ENCODE assay signal across 8 cellular contexts in genomic region chr17:74737299-74738050, GRCh38. TPM values are rescaled to one million over a fixed set of nuclear protein-coding genes. Genes with fewer than 3 reads are reported as not detected.
DNase-seq lines count a peak whose midpoint lies in the region; ATAC-seq, FAIRE-seq and TF ChIP-seq lines count a peak whose summit lies in the region.

No MANE protein-coding gene starts in this region.

- H4K20me1 ChIP-seq in OCI-LY1 (ENCODE audit: insufficient read depth, low read length) (no peaks in the 10 kb centered on the region), K562 (replicated peaks; ENCODE audit: control insufficient read depth, insufficient read depth, low read length) (peaks cover 5% of the 10 kb centered on the region; the same call in 1 of the 2 replicates)

- no TSS peak for BruUV-seq in K562 (replicated peaks; lab: Mats Ljungman, UMichigan)

- no peaks in the 10 kb centered on the region for H3K79me2 ChIP-seq in OCI-LY1 (ENCODE audit: insufficient read depth, low read length)
- H3K79me2 ChIP-seq in K562 (ENCODE audit: control insufficient read depth, insufficient read depth, low read length) = no peaks in the 10 kb centered on the region

- H3K4me1 ChIP-seq in OCI-LY1 (ENCODE audit: insufficient read depth, low read length, severe bottlenecking) (peaks cover 33% of the 10 kb centered on the region), K562 (replicated peaks in 1 of 2; ENCODE audit: control insufficient read depth in 2 of 2, insufficient read depth in 2 of 2, low read length in 2 of 2) (peaks cover 0 to 20% of the 10 kb centered on the region in 2 experiments; a peak in 3 of 5 replicates), subcutaneous abdominal adipose tissue (ENCODE audit: control insufficient read depth in 5 of 5, insufficient read depth in 5 of 5, low read length in 5 of 5) (peaks cover 3 to 33% (median 31%) of the 10 kb centered on the region in 5 donors)

- peak overlapping the region; percentile 59 for H3K4me2 ChIP-seq in OCI-LY1 (ENCODE audit: low read length)
- no peak overlapping the region for H3K4me2 ChIP-seq in K562 (ENCODE audit: insufficient read depth, low read length)

- no peaks in the 10 kb centered on the region for H3K9me2 ChIP-seq in OCI-LY1 (ENCODE audit: low read depth, low read length)

- POLR2A ChIA-PET in K562 (lab: Yijun Ruan, JAX) = interaction anchor here (0.6 to 1.0 kb wide), 5 partner anchors 40 to 1452 kb away, joined by 3 to 4 read pairs (median 4); no protein-coding TSS in a partner anchor

- H3K27me3 ChIP-seq in OCI-LY1 (ENCODE audit: insufficient read depth, low read length) (no peaks in the 10 kb centered on the region; the same call in 1 of the 2 replicates), K562 (ENCODE audit: control insufficient read depth in 2 of 2, insufficient read depth in 2 of 2, low read length in 2 of 2) (peaks cover 34 to 75% of the 10 kb centered on the region in 2 experiments; a peak in 4 of 5 replicates), subcutaneous abdominal adipose tissue (ENCODE audit: control insufficient read depth in 5 of 5, insufficient read depth in 4 of 5, low read length in 5 of 5) (peaks cover 33 to 56% (median 45%) of the 10 kb centered on the region in 5 donors)

- H2AFZ ChIP-seq in OCI-LY1 (ENCODE audit: low read length) (no peak overlapping the region), K562 (ENCODE audit: low read depth, low read length) (no peak overlapping the region)

- in situ Hi-C loops in K562 (cut with MboI) = no loop called here

- H3K9me3 ChIP-seq in OCI-LY1 (ENCODE audit: low read length) (no peaks in the 10 kb centered on the region), K562 (replicated peaks; ENCODE audit: control insufficient read depth, insufficient read depth, low read depth, low read length) (no peaks in the 10 kb centered on the region), subcutaneous abdominal adipose tissue (ENCODE audit: control insufficient read depth in 5 of 5, low read length in 5 of 5) (no peaks in the 10 kb centered on the region)

- peak; percentile 12 to 51; a peak in 2 of 4 replicates for TF ChIP-seq RAD21 in K562 (CRISPR knock-in tag; conservative IDR thresholded peaks at IDR 0.05 in 1 of 2, IDR thresholded peaks at IDR 0.05 in 1 of 2)

- peak overlapping the region; percentile 42 for H3K4me3 ChIP-seq in OCI-LY1 (ENCODE audit: low read depth, low read length, poor library complexity, severe bottlenecking)
- no peak overlapping the region for H3K4me3 ChIP-seq in K562
- peak overlapping the region in 4 of 5 donors; percentile 22 to 59 (median 37) for H3K4me3 ChIP-seq in subcutaneous abdominal adipose tissue (ENCODE audit: low read depth in 1 of 5, low read length in 5 of 5)

- H3K9ac ChIP-seq in OCI-LY1 (ENCODE audit: low read length) (no peak overlapping the region), K562 (ENCODE audit: insufficient read depth in 1 of 2, low read depth in 2 of 2, low read length in 2 of 2) (no peak overlapping the region), subcutaneous abdominal adipose tissue (ENCODE audit: low read length in 5 of 5) (no peak overlapping the region)

- no peak overlapping the region for H3K27ac ChIP-seq in 22Rv1
- no peak overlapping the region for H3K27ac ChIP-seq in OCI-LY1 (ENCODE audit: low read depth, low read length, poor library complexity, severe bottlenecking)
- H3K27ac ChIP-seq in K562 (ENCODE audit: extremely low read depth, low read depth, low read length) = no peak overlapping the region
- H3K27ac ChIP-seq in subcutaneous abdominal adipose tissue (ENCODE audit: low read depth, low read length) = no peak overlapping the region

- no peak for FAIRE-seq in K562 (lab: Jason Lieb, UNC)

- ATAC-seq in K562 (peak; percentile 50; the same call in 2 of the 3 replicates), left colon (peak; percentile 19), HG03196 (IDR thresholded peaks at IDR 0.05; ENCODE audit: unreplicated experiment) (no peak)

- 17% methylated on average over 27 of the region's 38 CpGs for WGBS in K562 (ENCODE audit: insufficient coverage, low coverage, missing lambda C conversion rate)

- TF ChIP-seq CTCF in 22Rv1 (IDR thresholded peaks at IDR 0.05) (peak; percentile 19), GM12874 (IDR thresholded peaks at IDR 0.05; ENCODE audit: insufficient read depth, low read depth, low read length) (peak; percentile 66), OCI-LY1 (IDR thresholded peaks at IDR 0.05; ENCODE audit: low read length) (peak; percentile 37), K562 (IDR thresholded peaks at IDR 0.05 in 2 of 3, conservative IDR thresholded peaks at IDR 0.05 in 1 of 3; ENCODE audit: insufficient read depth in 2 of 3, low read depth in 1 of 3, low read length in 3 of 3) (peak; percentile 41 to 50 (median 48); a peak in 5 of 6 replicates)

- CTCF ChIA-PET in K562 (lab: Yijun Ruan, JAX; ENCODE audit: low intra/inter-chr PET ratio) = interaction anchor here (2.6 kb wide), 1 partner anchor 80 kb away, joined by 15 read pairs; no protein-coding TSS in a partner anchor

- intact Hi-C loops in K562 (cut with micrococcal nuclease) (loop anchor here (1.0 kb wide), 1 partner anchor 80 kb away; no protein-coding TSS in a partner anchor), left colon (cut with DNase I, micrococcal nuclease) (no loop called here)

- H3K9me1 ChIP-seq in K562 (ENCODE audit: control insufficient read depth, insufficient read depth, low read length) = no peaks in the 10 kb centered on the region

- DNase-seq in K562 (ENCODE audit: extremely low read depth in 1 of 4, low spot score in 3 of 4) (peak in 2 of 4 experiments; percentile 32), left colon (peak in 1 of 2 donors; percentile 64), kidney tubule cell (ENCODE audit: low spot score) (no peak)

- H3K36me3 ChIP-seq in OCI-LY1 (ENCODE audit: insufficient read depth, low read length) (no peaks in the 10 kb centered on the region), K562 (ENCODE audit: control insufficient read depth, insufficient read depth, low read length) (no peaks in the 10 kb centered on the region), subcutaneous abdominal adipose tissue (ENCODE audit: control insufficient read depth in 5 of 5, insufficient read depth in 5 of 5, low read length in 5 of 5) (no peaks in the 10 kb centered on the region)

- no peak for TF ChIP-seq POLR2A in K562 (conservative IDR thresholded peaks at IDR 0.05)

- no peaks in the 10 kb centered on the region for H3F3A ChIP-seq in OCI-LY1 (ENCODE audit: insufficient read depth, low read length)

- no peak for TF ChIP-seq EP300 in K562 (IDR thresholded peaks at IDR 0.05; ENCODE audit: low read length)

RNA-seq across cellular contexts. Expression of gene RAB37, which starts 0.4 kb away (rescaled TPM):
- total RNA-seq in K562 (2011; cell fraction: chromatin; rRNA removed; ENCODE audit: low replicate concordance) = not detected in 2 replicates
- not detected in 2 replicates for total RNA-seq in K562 (2011; cell fraction: nucleolus; rRNA removed)
- total RNA-seq in K562 (2011; cell fraction: nucleoplasm; rRNA removed) = not detected in 2 replicates
- total RNA-seq in K562 (2014; rRNA removed) = not detected in 2 replicates
- total RNA-seq in K562 (2014; rRNA removed; fragmentation: Illumina TruSeq; extraction: Trizol) = not detected in 2 replicates
- total RNA-seq in K562 (2015; rRNA removed; fragmentation: Illumina TruSeq; extraction: Trizol) = 0.11 and 0.23 TPM in 2 replicates
- 0.27 TPM in 1 of 2 replicates, not detected in the other for total RNA-seq in K562 (2021)
- 0.03 and 0.21 TPM in 2 replicates for polyA plus RNA-seq in K562 (2011; rRNA removed)
- 0.22 TPM in 1 of 2 replicates, not detected in the other for polyA plus RNA-seq in K562 (2011; cell fraction: cytosol; rRNA removed)
- 0.07 and 0.18 TPM in 2 replicates for polyA plus RNA-seq in K562 (2011; cell fraction: nucleus; rRNA removed)
- 0.19 and 0.22 TPM in 2 replicates for polyA plus RNA-seq in K562 (2012)
- polyA plus RNA-seq in K562 (2014; fragmentation: Illumina TruSeq; extraction: Trizol) = 0.04 and 0.12 TPM in 2 replicates
- polyA plus RNA-seq in K562 (2014; fragmentation: Nextera tagmentation; extraction: Ambion mirVana) = under 1 TPM in 1 of 2 experiments, not detected in 1; 0.03 TPM
- polyA plus RNA-seq in K562 (2014; rRNA removed) = not detected in 2 replicates
- polyA minus RNA-seq in K562 (2011; rRNA and poly(A)+ RNA removed) = 0.11 TPM in 1 of 2 replicates, not detected in the other
- polyA minus RNA-seq in K562 (2011; cell fraction: cytosol; rRNA and poly(A)+ RNA removed) = not detected in 2 replicates
- polyA minus RNA-seq in K562 (2011; cell fraction: nucleus; rRNA and poly(A)+ RNA removed) = not detected in 2 replicates
- total RNA-seq in left colon = 10 to 100 TPM in 1 of 2 donors, 1 to 10 TPM in 1; 7.6 to 14.2 TPM

RNA-seq across cellular contexts. Expression of gene NHERF1, which starts 11.0 kb away (rescaled TPM):
- 18.4 and 49.5 TPM in 2 replicates for total RNA-seq in K562 (2011; cell fraction: chromatin; rRNA removed; ENCODE audit: low replicate concordance)
- total RNA-seq in K562 (2011; cell fraction: nucleolus; rRNA removed) = 26.0 and 28.6 TPM in 2 replicates
- 29.0 and 37.5 TPM in 2 replicates for total RNA-seq in K562 (2011; cell fraction: nucleoplasm; rRNA removed)
- total RNA-seq in K562 (2014; rRNA removed) = 35.5 and 51.8 TPM in 2 replicates
- 23.8 and 30.5 TPM in 2 replicates for total RNA-seq in K562 (2014; rRNA removed; fragmentation: Illumina TruSeq; extraction: Trizol)
- total RNA-seq in K562 (2015; rRNA removed; fragmentation: Illumina TruSeq; extraction: Trizol) = 38.9 and 40.2 TPM in 2 replicates
- 79.9 and 88.0 TPM in 2 replicates for total RNA-seq in K562 (2021)
- 36.9 and 45.6 TPM in 2 replicates for polyA plus RNA-seq in K562 (2011; rRNA removed)
- 59.4 and 62.4 TPM in 2 replicates for polyA plus RNA-seq in K562 (2011; cell fraction: cytosol; rRNA removed)
- polyA plus RNA-seq in K562 (2011; cell fraction: nucleus; rRNA removed) = 36.7 and 44.4 TPM in 2 replicates
- 42.9 and 66.5 TPM in 2 replicates for polyA plus RNA-seq in K562 (2012)
- polyA plus RNA-seq in K562 (2014; fragmentation: Illumina TruSeq; extraction: Trizol) = 64.8 and 78.7 TPM in 2 replicates
- 10 to 100 TPM; 11.4 to 20.6 TPM for polyA plus RNA-seq in K562 (2014; fragmentation: Nextera tagmentation; extraction: Ambion mirVana)
- 44.9 and 50.1 TPM in 2 replicates for polyA plus RNA-seq in K562 (2014; rRNA removed)
- polyA minus RNA-seq in K562 (2011; rRNA and poly(A)+ RNA removed) = 29.5 and 44.1 TPM in 2 replicates
- 35.7 and 39.5 TPM in 2 replicates for polyA minus RNA-seq in K562 (2011; cell fraction: cytosol; rRNA and poly(A)+ RNA removed)
- polyA minus RNA-seq in K562 (2011; cell fraction: nucleus; rRNA and poly(A)+ RNA removed) = 8.5 and 9.6 TPM in 2 replicates
- total RNA-seq in left colon = 100 to 1,000 TPM; 186 to 256 TPM

RNA-seq across cellular contexts. Expression of gene CD300LF, which starts 24.8 kb away (rescaled TPM):
- total RNA-seq in K562 (2011; cell fraction: chromatin; rRNA removed; ENCODE audit: low replicate concordance) = not detected in 2 replicates
- not detected in 2 replicates for total RNA-seq in K562 (2011; cell fraction: nucleolus; rRNA removed)
- total RNA-seq in K562 (2011; cell fraction: nucleoplasm; rRNA removed) = not detected in 2 replicates
- total RNA-seq in K562 (2014; rRNA removed) (not detected in 2 replicates), K562 (2014; rRNA removed; fragmentation: Illumina TruSeq; extraction: Trizol) (not detected in 2 replicates), K562 (2015; rRNA removed; fragmentation: Illumina TruSeq; extraction: Trizol) (not detected in 2 replicates), K562 (2021) (not detected in 2 replicates), left colon (1 to 10 TPM in 1 of 2 donors, under 1 TPM in 1; 0.82 to 2.0 TPM)
- polyA plus RNA-seq in K562 (2011; rRNA removed) (not detected in 2 replicates), K562 (2014; fragmentation: Illumina TruSeq; extraction: Trizol) (not detected in 2 replicates), K562 (2014; fragmentation: Nextera tagmentation; extraction: Ambion mirVana) (not detected), K562 (2014; rRNA removed) (not detected in 2 replicates)
- polyA plus RNA-seq in K562 (2011; cell fraction: cytosol; rRNA removed) = not detected in 2 replicates
- polyA plus RNA-seq in K562 (2011; cell fraction: nucleus; rRNA removed) = not detected in 2 replicates
- polyA plus RNA-seq in K562 (2012) = not detected in 2 replicates
- not detected in 2 replicates for polyA minus RNA-seq in K562 (2011; rRNA and poly(A)+ RNA removed)
- not detected in 2 replicates for polyA minus RNA-seq in K562 (2011; cell fraction: cytosol; rRNA and poly(A)+ RNA removed)
- polyA minus RNA-seq in K562 (2011; cell fraction: nucleus; rRNA and poly(A)+ RNA removed) = not detected in 2 replicates

RNA-seq across cellular contexts. Expression of gene NAT9, which starts 38.7 kb away (rescaled TPM):
- 145 and 300 TPM in 2 replicates for total RNA-seq in K562 (2011; cell fraction: chromatin; rRNA removed; ENCODE audit: low replicate concordance)
- 204 and 205 TPM in 2 replicates for total RNA-seq in K562 (2011; cell fraction: nucleolus; rRNA removed)
- 164 and 167 TPM in 2 replicates for total RNA-seq in K562 (2011; cell fraction: nucleoplasm; rRNA removed)
- total RNA-seq in K562 (2014; rRNA removed) (28.8 and 31.9 TPM in 2 replicates), K562 (2014; rRNA removed; fragmentation: Illumina TruSeq; extraction: Trizol) (28.3 and 42.2 TPM in 2 replicates), K562 (2015; rRNA removed; fragmentation: Illumina TruSeq; extraction: Trizol) (39.4 and 40.8 TPM in 2 replicates), K562 (2021) (56.8 and 63.6 TPM in 2 replicates), left colon (10 to 100 TPM; 30.7 to 42.8 TPM)
- polyA plus RNA-seq in K562 (2011; rRNA removed) (42.4 and 52.0 TPM in 2 replicates), K562 (2014; fragmentation: Illumina TruSeq; extraction: Trizol) (37.1 and 39.9 TPM in 2 replicates), K562 (2014; fragmentation: Nextera tagmentation; extraction: Ambion mirVana) (1 to 10 TPM; 4.2 to 5.9 TPM), K562 (2014; rRNA removed) (59.9 and 63.8 TPM in 2 replicates)
- 38.3 and 39.8 TPM in 2 replicates for polyA plus RNA-seq in K562 (2011; cell fraction: cytosol; rRNA removed)
- polyA plus RNA-seq in K562 (2011; cell fraction: nucleus; rRNA removed) = 305 and 323 TPM in 2 replicates
- polyA plus RNA-seq in K562 (2012) = 49.7 and 52.4 TPM in 2 replicates
- polyA minus RNA-seq in K562 (2011; rRNA and poly(A)+ RNA removed) = 30.1 and 37.1 TPM in 2 replicates
- 9.9 and 11.5 TPM in 2 replicates for polyA minus RNA-seq in K562 (2011; cell fraction: cytosol; rRNA and poly(A)+ RNA removed)
- polyA minus RNA-seq in K562 (2011; cell fraction: nucleus; rRNA and poly(A)+ RNA removed) = 60.3 and 89.4 TPM in 2 replicates

Comparison
In these comparisons a context has a peak if more than half of its experiments do, and no peak if none do; other contexts are left out.
1. RNA of gene RAB37, which starts 0.4 kb away (total RNA-seq): 7.6 to 14.2 TPM in left colon; 0.11 to 0.27 TPM in K562; every median in the first group is over 4 times any median in the second.
2. Peak in every context shown above with its lines, with median percentiles within 50 percentile points of each other: CTCF ChIP-seq.